ENCODE assay signal across 1 cellular context in the genomic region with DNA sequence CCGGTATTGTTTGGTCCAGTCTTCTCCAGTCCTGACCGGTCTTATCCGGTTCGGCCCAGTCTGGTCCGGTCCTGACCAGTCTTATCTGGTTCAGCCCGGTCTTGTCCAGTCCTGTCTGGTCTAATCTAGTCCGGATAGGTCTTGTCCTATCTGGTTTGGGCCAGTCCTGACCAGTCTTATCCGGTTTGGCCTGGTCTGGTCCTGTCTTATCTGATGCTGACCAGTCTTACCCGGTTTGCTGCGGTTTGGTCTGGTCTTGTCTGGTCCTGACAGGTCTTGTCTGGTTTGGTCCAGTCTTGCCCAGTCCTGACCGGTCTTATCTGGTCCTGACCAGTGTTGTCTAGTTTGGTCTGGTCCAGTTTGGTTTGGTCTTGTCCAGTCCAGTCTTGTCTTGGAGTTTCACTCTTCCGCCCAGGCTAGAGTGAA.
A peak's percentile ranks its signal among the peaks of the same experiment; 100 is the strongest.
TF ChIP-seq lines count a peak whose summit lies in the region.

No MANE protein-coding gene starts in this region.

TF ChIP-seq in K562, 482 proteins besides CTCF, POLR2A, EP300 and RAD21 (continued from another document and continues in another):
- TF ChIP-seq, protein P1, sequence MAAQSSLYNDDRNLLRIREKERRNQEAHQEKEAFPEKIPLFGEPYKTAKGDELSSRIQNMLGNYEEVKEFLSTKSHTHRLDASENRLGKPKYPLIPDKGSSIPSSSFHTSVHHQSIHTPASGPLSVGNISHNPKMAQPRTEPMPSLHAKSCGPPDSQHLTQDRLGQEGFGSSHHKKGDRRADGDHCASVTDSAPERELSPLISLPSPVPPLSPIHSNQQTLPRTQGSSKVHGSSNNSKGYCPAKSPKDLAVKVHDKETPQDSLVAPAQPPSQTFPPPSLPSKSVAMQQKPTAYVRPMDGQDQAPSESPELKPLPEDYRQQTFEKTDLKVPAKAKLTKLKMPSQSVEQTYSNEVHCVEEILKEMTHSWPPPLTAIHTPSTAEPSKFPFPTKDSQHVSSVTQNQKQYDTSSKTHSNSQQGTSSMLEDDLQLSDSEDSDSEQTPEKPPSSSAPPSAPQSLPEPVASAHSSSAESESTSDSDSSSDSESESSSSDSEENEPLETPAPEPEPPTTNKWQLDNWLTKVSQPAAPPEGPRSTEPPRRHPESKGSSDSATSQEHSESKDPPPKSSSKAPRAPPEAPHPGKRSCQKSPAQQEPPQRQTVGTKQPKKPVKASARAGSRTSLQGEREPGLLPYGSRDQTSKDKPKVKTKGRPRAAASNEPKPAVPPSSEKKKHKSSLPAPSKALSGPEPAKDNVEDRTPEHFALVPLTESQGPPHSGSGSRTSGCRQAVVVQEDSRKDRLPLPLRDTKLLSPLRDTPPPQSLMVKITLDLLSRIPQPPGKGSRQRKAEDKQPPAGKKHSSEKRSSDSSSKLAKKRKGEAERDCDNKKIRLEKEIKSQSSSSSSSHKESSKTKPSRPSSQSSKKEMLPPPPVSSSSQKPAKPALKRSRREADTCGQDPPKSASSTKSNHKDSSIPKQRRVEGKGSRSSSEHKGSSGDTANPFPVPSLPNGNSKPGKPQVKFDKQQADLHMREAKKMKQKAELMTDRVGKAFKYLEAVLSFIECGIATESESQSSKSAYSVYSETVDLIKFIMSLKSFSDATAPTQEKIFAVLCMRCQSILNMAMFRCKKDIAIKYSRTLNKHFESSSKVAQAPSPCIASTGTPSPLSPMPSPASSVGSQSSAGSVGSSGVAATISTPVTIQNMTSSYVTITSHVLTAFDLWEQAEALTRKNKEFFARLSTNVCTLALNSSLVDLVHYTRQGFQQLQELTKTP (IDR thresholded peaks at IDR 0.05; ENCODE audit: low read depth in 1 of 2, partially characterized antibody in 2 of 2) = peak in 1 of 2 experiments; percentile 99
- TF ChIP-seq XRCC5 (IDR thresholded peaks at IDR 0.05; ENCODE audit: low read depth, low read length) = no peak
- no peak for TF ChIP-seq HCFC1 (IDR thresholded peaks at IDR 0.05; ENCODE audit: low read depth, low read length)
- TF ChIP-seq MAFF (IDR thresholded peaks at IDR 0.05; ENCODE audit: low read length) = no peak
- no peak for TF ChIP-seq CBX8 (IDR thresholded peaks at IDR 0.05; ENCODE audit: borderline replicate concordance, extremely low read depth, low read depth, low read length, poor library complexity, severe bottlenecking)
- TF ChIP-seq KDM1A (IDR thresholded peaks at IDR 0.05) = peak in 1 of 2 experiments; percentile 87; a peak in 2 of 4 replicates
- no peak for TF ChIP-seq PHB (CRISPR knock-in tag; IDR thresholded peaks at IDR 0.05)
- peak; percentile 42 for TF ChIP-seq POLR2B (IDR thresholded peaks at IDR 0.05; ENCODE audit: low read depth, partially characterized antibody)
- TF ChIP-seq, protein P2, sequence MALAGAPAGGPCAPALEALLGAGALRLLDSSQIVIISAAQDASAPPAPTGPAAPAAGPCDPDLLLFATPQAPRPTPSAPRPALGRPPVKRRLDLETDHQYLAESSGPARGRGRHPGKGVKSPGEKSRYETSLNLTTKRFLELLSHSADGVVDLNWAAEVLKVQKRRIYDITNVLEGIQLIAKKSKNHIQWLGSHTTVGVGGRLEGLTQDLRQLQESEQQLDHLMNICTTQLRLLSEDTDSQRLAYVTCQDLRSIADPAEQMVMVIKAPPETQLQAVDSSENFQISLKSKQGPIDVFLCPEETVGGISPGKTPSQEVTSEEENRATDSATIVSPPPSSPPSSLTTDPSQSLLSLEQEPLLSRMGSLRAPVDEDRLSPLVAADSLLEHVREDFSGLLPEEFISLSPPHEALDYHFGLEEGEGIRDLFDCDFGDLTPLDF (CRISPR knock-in tag; IDR thresholded peaks at IDR 0.05) = no peak
- TF ChIP-seq, protein P3, sequence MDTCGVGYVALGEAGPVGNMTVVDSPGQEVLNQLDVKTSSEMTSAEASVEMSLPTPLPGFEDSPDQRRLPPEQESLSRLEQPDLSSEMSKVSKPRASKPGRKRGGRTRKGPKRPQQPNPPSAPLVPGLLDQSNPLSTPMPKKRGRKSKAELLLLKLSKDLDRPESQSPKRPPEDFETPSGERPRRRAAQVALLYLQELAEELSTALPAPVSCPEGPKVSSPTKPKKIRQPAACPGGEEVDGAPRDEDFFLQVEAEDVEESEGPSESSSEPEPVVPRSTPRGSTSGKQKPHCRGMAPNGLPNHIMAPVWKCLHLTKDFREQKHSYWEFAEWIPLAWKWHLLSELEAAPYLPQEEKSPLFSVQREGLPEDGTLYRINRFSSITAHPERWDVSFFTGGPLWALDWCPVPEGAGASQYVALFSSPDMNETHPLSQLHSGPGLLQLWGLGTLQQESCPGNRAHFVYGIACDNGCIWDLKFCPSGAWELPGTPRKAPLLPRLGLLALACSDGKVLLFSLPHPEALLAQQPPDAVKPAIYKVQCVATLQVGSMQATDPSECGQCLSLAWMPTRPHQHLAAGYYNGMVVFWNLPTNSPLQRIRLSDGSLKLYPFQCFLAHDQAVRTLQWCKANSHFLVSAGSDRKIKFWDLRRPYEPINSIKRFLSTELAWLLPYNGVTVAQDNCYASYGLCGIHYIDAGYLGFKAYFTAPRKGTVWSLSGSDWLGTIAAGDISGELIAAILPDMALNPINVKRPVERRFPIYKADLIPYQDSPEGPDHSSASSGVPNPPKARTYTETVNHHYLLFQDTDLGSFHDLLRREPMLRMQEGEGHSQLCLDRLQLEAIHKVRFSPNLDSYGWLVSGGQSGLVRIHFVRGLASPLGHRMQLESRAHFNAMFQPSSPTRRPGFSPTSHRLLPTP (IDR thresholded peaks at IDR 0.05; ENCODE audit: borderline replicate concordance, extremely low read depth, insufficient read length) = no peak
- TF ChIP-seq CBX3 (IDR thresholded peaks at IDR 0.05; ENCODE audit: borderline replicate concordance in 1 of 2, low read length in 2 of 2) = peak in 1 of 2 experiments; percentile 89; a peak in 1 of 3 replicates
- no peak for TF ChIP-seq ZNF239 (CRISPR knock-in tag; IDR thresholded peaks at IDR 0.05)
- TF ChIP-seq, protein P4, sequence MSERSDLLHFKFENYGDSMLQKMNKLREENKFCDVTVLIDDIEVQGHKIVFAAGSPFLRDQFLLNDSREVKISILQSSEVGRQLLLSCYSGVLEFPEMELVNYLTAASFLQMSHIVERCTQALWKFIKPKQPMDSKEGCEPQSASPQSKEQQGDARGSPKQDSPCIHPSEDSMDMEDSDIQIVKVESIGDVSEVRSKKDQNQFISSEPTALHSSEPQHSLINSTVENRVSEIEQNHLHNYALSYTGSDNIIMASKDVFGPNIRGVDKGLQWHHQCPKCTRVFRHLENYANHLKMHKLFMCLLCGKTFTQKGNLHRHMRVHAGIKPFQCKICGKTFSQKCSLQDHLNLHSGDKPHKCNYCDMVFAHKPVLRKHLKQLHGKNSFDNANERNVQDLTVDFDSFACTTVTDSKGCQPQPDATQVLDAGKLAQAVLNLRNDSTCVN (CRISPR knock-in tag; IDR thresholded peaks at IDR 0.05) = no peak
- no peak for TF ChIP-seq ZNF551 (CRISPR knock-in tag; IDR thresholded peaks at IDR 0.05)
- no peak for TF ChIP-seq MBD2 (IDR thresholded peaks at IDR 0.05; ENCODE audit: borderline replicate concordance, low read depth)
- no peak for TF ChIP-seq SMAD3 (CRISPR knock-in tag; conservative IDR thresholded peaks at IDR 0.05)
- peak; percentile 94 for TF ChIP-seq NCOA1 (IDR thresholded peaks at IDR 0.05; ENCODE audit: low read depth)
- no peak for TF ChIP-seq MYNN (IDR thresholded peaks at IDR 0.05)
- no peak for TF ChIP-seq MYNN (CRISPR knock-in tag; IDR thresholded peaks at IDR 0.05)
- no peak for TF ChIP-seq CEBPB (tag; IDR thresholded peaks at IDR 0.05)
- no peak for TF ChIP-seq CREB1 (IDR thresholded peaks at IDR 0.05)
- TF ChIP-seq CREB1 (CRISPR knock-in tag; IDR thresholded peaks at IDR 0.05) = no peak
- TF ChIP-seq HIVEP1 (CRISPR knock-in tag; IDR thresholded peaks at IDR 0.05) = no peak
- TF ChIP-seq, protein P5, sequence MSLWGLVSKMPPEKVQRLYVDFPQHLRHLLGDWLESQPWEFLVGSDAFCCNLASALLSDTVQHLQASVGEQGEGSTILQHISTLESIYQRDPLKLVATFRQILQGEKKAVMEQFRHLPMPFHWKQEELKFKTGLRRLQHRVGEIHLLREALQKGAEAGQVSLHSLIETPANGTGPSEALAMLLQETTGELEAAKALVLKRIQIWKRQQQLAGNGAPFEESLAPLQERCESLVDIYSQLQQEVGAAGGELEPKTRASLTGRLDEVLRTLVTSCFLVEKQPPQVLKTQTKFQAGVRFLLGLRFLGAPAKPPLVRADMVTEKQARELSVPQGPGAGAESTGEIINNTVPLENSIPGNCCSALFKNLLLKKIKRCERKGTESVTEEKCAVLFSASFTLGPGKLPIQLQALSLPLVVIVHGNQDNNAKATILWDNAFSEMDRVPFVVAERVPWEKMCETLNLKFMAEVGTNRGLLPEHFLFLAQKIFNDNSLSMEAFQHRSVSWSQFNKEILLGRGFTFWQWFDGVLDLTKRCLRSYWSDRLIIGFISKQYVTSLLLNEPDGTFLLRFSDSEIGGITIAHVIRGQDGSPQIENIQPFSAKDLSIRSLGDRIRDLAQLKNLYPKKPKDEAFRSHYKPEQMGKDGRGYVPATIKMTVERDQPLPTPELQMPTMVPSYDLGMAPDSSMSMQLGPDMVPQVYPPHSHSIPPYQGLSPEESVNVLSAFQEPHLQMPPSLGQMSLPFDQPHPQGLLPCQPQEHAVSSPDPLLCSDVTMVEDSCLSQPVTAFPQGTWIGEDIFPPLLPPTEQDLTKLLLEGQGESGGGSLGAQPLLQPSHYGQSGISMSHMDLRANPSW (CRISPR knock-in tag; IDR thresholded peaks at IDR 0.05) = no peak
- TF ChIP-seq, protein P6, sequence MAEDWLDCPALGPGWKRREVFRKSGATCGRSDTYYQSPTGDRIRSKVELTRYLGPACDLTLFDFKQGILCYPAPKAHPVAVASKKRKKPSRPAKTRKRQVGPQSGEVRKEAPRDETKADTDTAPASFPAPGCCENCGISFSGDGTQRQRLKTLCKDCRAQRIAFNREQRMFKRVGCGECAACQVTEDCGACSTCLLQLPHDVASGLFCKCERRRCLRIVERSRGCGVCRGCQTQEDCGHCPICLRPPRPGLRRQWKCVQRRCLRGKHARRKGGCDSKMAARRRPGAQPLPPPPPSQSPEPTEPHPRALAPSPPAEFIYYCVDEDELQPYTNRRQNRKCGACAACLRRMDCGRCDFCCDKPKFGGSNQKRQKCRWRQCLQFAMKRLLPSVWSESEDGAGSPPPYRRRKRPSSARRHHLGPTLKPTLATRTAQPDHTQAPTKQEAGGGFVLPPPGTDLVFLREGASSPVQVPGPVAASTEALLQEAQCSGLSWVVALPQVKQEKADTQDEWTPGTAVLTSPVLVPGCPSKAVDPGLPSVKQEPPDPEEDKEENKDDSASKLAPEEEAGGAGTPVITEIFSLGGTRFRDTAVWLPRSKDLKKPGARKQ (CRISPR knock-in tag; IDR thresholded peaks at IDR 0.05) = no peak
- no peak for TF ChIP-seq HDAC8 (tag; IDR thresholded peaks at IDR 0.05)
- TF ChIP-seq, protein P7, sequence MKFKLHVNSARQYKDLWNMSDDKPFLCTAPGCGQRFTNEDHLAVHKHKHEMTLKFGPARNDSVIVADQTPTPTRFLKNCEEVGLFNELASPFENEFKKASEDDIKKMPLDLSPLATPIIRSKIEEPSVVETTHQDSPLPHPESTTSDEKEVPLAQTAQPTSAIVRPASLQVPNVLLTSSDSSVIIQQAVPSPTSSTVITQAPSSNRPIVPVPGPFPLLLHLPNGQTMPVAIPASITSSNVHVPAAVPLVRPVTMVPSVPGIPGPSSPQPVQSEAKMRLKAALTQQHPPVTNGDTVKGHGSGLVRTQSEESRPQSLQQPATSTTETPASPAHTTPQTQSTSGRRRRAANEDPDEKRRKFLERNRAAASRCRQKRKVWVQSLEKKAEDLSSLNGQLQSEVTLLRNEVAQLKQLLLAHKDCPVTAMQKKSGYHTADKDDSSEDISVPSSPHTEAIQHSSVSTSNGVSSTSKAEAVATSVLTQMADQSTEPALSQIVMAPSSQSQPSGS (CRISPR knock-in tag; IDR thresholded peaks at IDR 0.05) = no peak
- TF ChIP-seq FOXA3 (CRISPR knock-in tag; conservative IDR thresholded peaks at IDR 0.05 in 1 of 2, IDR thresholded peaks at IDR 0.05 in 1 of 2) = no peak
- TF ChIP-seq, protein P8, sequence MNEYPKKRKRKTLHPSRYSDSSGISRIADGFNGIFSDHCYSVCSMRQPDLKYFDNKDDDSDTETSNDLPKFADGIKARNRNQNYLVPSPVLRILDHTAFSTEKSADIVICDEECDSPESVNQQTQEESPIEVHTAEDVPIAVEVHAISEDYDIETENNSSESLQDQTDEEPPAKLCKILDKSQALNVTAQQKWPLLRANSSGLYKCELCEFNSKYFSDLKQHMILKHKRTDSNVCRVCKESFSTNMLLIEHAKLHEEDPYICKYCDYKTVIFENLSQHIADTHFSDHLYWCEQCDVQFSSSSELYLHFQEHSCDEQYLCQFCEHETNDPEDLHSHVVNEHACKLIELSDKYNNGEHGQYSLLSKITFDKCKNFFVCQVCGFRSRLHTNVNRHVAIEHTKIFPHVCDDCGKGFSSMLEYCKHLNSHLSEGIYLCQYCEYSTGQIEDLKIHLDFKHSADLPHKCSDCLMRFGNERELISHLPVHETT (CRISPR knock-in tag; conservative IDR thresholded peaks at IDR 0.05 in 1 of 2, IDR thresholded peaks at IDR 0.05 in 1 of 2) = no peak
- no peak for TF ChIP-seq FOXA1 (IDR thresholded peaks at IDR 0.05; ENCODE audit: borderline replicate concordance)
- TF ChIP-seq, protein P9, sequence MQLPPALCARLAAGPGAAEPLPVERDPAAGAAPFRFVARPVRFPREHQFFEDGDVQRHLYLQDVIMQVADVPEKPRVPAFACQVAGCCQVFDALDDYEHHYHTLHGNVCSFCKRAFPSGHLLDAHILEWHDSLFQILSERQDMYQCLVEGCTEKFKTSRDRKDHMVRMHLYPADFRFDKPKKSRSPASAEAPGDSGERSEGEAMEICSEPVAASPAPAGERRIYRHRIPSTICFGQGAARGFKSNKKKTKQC (CRISPR knock-in tag; IDR thresholded peaks at IDR 0.05) = no peak
- no peak for TF ChIP-seq NR4A1 (CRISPR knock-in tag; IDR thresholded peaks at IDR 0.05)
- peak; percentile 72; the same call in 1 of the 2 replicates for TF ChIP-seq NR4A1 (tag; IDR thresholded peaks at IDR 0.05)
- TF ChIP-seq, protein P10, sequence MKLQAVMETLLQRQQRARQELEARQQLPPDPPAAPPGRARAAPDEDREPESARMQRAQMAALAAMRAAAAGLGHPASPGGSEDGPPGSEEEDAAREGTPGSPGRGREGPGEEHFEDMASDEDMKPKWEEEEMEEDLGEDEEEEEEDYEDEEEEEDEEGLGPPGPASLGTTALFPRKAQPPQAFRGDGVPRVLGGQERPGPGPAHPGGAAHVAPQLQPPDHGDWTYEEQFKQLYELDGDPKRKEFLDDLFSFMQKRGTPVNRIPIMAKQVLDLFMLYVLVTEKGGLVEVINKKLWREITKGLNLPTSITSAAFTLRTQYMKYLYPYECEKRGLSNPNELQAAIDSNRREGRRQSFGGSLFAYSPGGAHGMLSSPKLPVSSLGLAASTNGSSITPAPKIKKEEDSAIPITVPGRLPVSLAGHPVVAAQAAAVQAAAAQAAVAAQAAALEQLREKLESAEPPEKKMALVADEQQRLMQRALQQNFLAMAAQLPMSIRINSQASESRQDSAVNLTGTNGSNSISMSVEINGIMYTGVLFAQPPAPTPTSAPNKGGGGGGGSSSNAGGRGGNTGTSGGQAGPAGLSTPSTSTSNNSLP (IDR thresholded peaks at IDR 0.05; ENCODE audit: borderline replicate concordance, low read depth, low read length) = no peak
- TF ChIP-seq, protein P11, sequence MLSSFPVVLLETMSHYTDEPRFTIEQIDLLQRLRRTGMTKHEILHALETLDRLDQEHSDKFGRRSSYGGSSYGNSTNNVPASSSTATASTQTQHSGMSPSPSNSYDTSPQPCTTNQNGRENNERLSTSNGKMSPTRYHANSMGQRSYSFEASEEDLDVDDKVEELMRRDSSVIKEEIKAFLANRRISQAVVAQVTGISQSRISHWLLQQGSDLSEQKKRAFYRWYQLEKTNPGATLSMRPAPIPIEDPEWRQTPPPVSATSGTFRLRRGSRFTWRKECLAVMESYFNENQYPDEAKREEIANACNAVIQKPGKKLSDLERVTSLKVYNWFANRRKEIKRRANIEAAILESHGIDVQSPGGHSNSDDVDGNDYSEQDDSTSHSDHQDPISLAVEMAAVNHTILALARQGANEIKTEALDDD (IDR thresholded peaks at IDR 0.05) = peak; percentile 45; the same call in 1 of the 2 replicates
- TF ChIP-seq ZNF384 (IDR thresholded peaks at IDR 0.05; ENCODE audit: low read depth, low read length) = no peak
